ENCODE assay signal across 11 cellular contexts in genomic region chr6:138485005-138485545, GRCh38. TPM values are rescaled to one million over a fixed set of nuclear protein-coding genes. Genes with fewer than 3 reads are reported as not detected.
A peak's percentile ranks its signal among the peaks of the same experiment; 100 is the strongest.
DNase-seq lines count a peak whose midpoint lies in the region; ATAC-seq and TF ChIP-seq lines count a peak whose summit lies in the region.
"Had no signal": no experiment of that assay in that cellular context is flagged by ENCODE, and none has a peak within 500 bp of the region (broad histone marks: within the 10 kb centered on the region; RNA-seq: fewer than 3 reads in every experiment).

No MANE protein-coding gene starts in this region.

- H3K9me3 ChIP-seq in heart left ventricle: no peaks in the 10 kb centered on the region
- H3K9me3 ChIP-seq: ovary had no signal

- DNase-seq in heart left ventricle (no peak), Right ventricle myocardium inferior (ENCODE audit: missing footprints) (no peak), caudate nucleus (lab: John Stamatoyannopoulos, UW) (peak in 4 of 61 donors; percentile 6 to 48 (median 20)), left kidney (ENCODE audit: low read depth, low spot score) (peak; percentile 64), DMS53 treated with DMSO at 0.1 percent for 48 hours (lab: John Stamatoyannopoulos, UW; ENCODE audit: unreplicated experiment) (no peak)
- no peak for DNase-seq in activated naive CD8-positive, alpha-beta T cell treated with anti-CD3 and anti-CD28 coated beads, Interleukin-2, amount 50 U/mL, for 24 hours
- DNase-seq in activated naive CD4-positive, alpha-beta T cell treated with anti-CD3 and anti-CD28 coated beads, Interleukin-2, amount 50 U/mL, for 72 hours (ENCODE audit: low spot score in 2 of 2): no peak
- DNase-seq: activated CD8-positive, alpha-beta memory T cell treated with anti-CD3 and anti-CD28 coated beads, Interleukin-2, amount 10 ng/mL, durations not matched to agents 7 days and 5 days; ovary had no signal

- H3K27me3 ChIP-seq in heart left ventricle: no peaks in the 10 kb centered on the region
- H3K27me3 ChIP-seq: ovary had no signal

- H3K9me3 Mint-ChIP-seq in activated naive CD8-positive, alpha-beta T cell treated with anti-CD3 and anti-CD28 coated beads, Interleukin-2, amount 50 U/mL, for 24 hours: no peaks in the 10 kb centered on the region
- H3K9me3 Mint-ChIP-seq in activated naive CD4-positive, alpha-beta T cell treated with anti-CD3 and anti-CD28 coated beads, Interleukin-2, amount 50 U/mL, for 72 hours: no peaks in the 10 kb centered on the region
- H3K9me3 Mint-ChIP-seq: IgD-negative memory B cell had no signal

- no peak overlapping the region for H3K27ac Mint-ChIP-seq in activated naive CD8-positive, alpha-beta T cell treated with anti-CD3 and anti-CD28 coated beads, Interleukin-2, amount 50 U/mL, for 24 hours
- no peak overlapping the region for H3K27ac Mint-ChIP-seq in activated naive CD4-positive, alpha-beta T cell treated with anti-CD3 and anti-CD28 coated beads, Interleukin-2, amount 50 U/mL, for 72 hours
- H3K27ac Mint-ChIP-seq: activated CD8-positive, alpha-beta memory T cell treated with anti-CD3 and anti-CD28 coated beads, Interleukin-2, amount 10 ng/mL, durations not matched to agents 7 days and 5 days; IgD-negative memory B cell had no signal

- TF ChIP-seq POLR2A in heart left ventricle (IDR thresholded peaks at IDR 0.05): no peak

- peak in 3 of 4 donors; percentile 18 to 49 (median 36) for ATAC-seq in heart left ventricle
- ATAC-seq in Right ventricle myocardium inferior: no peak
- no peak for ATAC-seq in HG03439 (IDR thresholded peaks at IDR 0.05; ENCODE audit: unreplicated experiment)
- ATAC-seq in activated naive CD8-positive, alpha-beta T cell treated with anti-CD3 and anti-CD28 coated beads, Interleukin-2, amount 50 U/mL, for 24 hours: no peak
- ATAC-seq in activated naive CD4-positive, alpha-beta T cell treated with anti-CD3 and anti-CD28 coated beads, Interleukin-2, amount 50 U/mL, for 72 hours: no peak
- ATAC-seq: activated CD8-positive, alpha-beta memory T cell treated with anti-CD3 and anti-CD28 coated beads, Interleukin-2, amount 10 ng/mL, durations not matched to agents 7 days and 5 days had no signal

- H3K27ac ChIP-seq in heart left ventricle (peak overlapping the region in 11 of 12 donors; percentile 3 to 56 (median 35)), caudate nucleus (ENCODE audit: low read depth, low read length) (peak overlapping the region; percentile 29)
- H3K27ac ChIP-seq: ovary had no signal

- H3K36me3 ChIP-seq in heart left ventricle: no peaks in the 10 kb centered on the region
- H3K36me3 ChIP-seq: ovary had no signal

- intact Hi-C loops in heart left ventricle (cut with DNase I): no loop called here
- intact Hi-C loops in Right ventricle myocardium inferior (cut with DNase I): no loop called here

- H3K4me1 Mint-ChIP-seq in activated naive CD8-positive, alpha-beta T cell treated with anti-CD3 and anti-CD28 coated beads, Interleukin-2, amount 50 U/mL, for 24 hours: peaks cover 7% of the 10 kb centered on the region
- H3K4me1 Mint-ChIP-seq: IgD-negative memory B cell had no signal

- no peaks in the 10 kb centered on the region for H3K36me3 Mint-ChIP-seq in activated naive CD8-positive, alpha-beta T cell treated with anti-CD3 and anti-CD28 coated beads, Interleukin-2, amount 50 U/mL, for 24 hours (ENCODE audit: low read depth)
- H3K36me3 Mint-ChIP-seq in activated naive CD4-positive, alpha-beta T cell treated with anti-CD3 and anti-CD28 coated beads, Interleukin-2, amount 50 U/mL, for 72 hours: no peaks in the 10 kb centered on the region
- H3K36me3 Mint-ChIP-seq: activated CD8-positive, alpha-beta memory T cell treated with anti-CD3 and anti-CD28 coated beads, Interleukin-2, amount 10 ng/mL, durations not matched to agents 7 days and 5 days; IgD-negative memory B cell had no signal

- H3K4me3 Mint-ChIP-seq in activated naive CD8-positive, alpha-beta T cell treated with anti-CD3 and anti-CD28 coated beads, Interleukin-2, amount 50 U/mL, for 24 hours: no peak overlapping the region
- H3K4me3 Mint-ChIP-seq: activated CD8-positive, alpha-beta memory T cell treated with anti-CD3 and anti-CD28 coated beads, Interleukin-2, amount 10 ng/mL, durations not matched to agents 7 days and 5 days; IgD-negative memory B cell had no signal

- no peak for TF ChIP-seq CTCF in heart left ventricle (IDR thresholded peaks at IDR 0.05)

- 27 to 51% (median 36%) methylated on average over 11 of the region's 11 CpGs for WGBS in heart left ventricle, 4 donors

- no peaks in the 10 kb centered on the region for H3K27me3 Mint-ChIP-seq in activated naive CD8-positive, alpha-beta T cell treated with anti-CD3 and anti-CD28 coated beads, Interleukin-2, amount 50 U/mL, for 24 hours

- H3K4me1 ChIP-seq in heart left ventricle: peaks cover 0 to 50% (median 13%) of the 10 kb centered on the region in 12 donors

- peak overlapping the region in 5 of 12 donors; percentile 18 to 45 (median 33) for H3K4me3 ChIP-seq in heart left ventricle
- H3K4me3 ChIP-seq: ovary had no signal

RNA-seq across cellular contexts. Expression of gene NHSL1, which starts 14.2 kb away (rescaled TPM):
- total RNA-seq in heart left ventricle (100 to 1,000 TPM in 1 of 9 donors, 10 to 100 TPM in 8; 35.6 to 103 (median 51.7) TPM), Right ventricle myocardium inferior (56.6 TPM)
- polyA plus RNA-seq in heart left ventricle: 10 to 100 TPM; 13.9 to 17.3 TPM
- total RNA-seq in activated naive CD4-positive, alpha-beta T cell treated with anti-CD3 and anti-CD28 coated beads, Interleukin-2, amount 50 U/mL, for 72 hours: 1 to 10 TPM in 1 of 2 donors, under 1 TPM in 1; 0.68 to 1.9 TPM
- polyA plus RNA-seq: IgD-negative memory B cell had no signal

Comparison
In these comparisons a context has a peak if more than half of its experiments do, and no peak if none do; other contexts are left out.
1. ATAC-seq: peak in heart left ventricle (3 of 4); none in Right ventricle myocardium inferior (single experiment), HG03439 (single experiment), activated naive CD8-positive, alpha-beta T cell treated with anti-CD3 and anti-CD28 coated beads, Interleukin-2, amount 50 U/mL, for 24 hours (single experiment) and activated naive CD4-positive, alpha-beta T cell treated with anti-CD3 and anti-CD28 coated beads, Interleukin-2, amount 50 U/mL, for 72 hours (0 of 2).
2. RNA of gene NHSL1, which starts 14.2 kb away (total RNA-seq): 56.6 TPM in Right ventricle myocardium inferior (single experiment) and 35.6 to 103 TPM in heart left ventricle; 0.68 to 1.9 TPM in activated naive CD4-positive, alpha-beta T cell treated with anti-CD3 and anti-CD28 coated beads, Interleukin-2, amount 50 U/mL, for 72 hours; every median in the first group is over 10 times any median in the second.